8 cellular contexts compared by ENCODE assay signal in the genomic region with DNA sequence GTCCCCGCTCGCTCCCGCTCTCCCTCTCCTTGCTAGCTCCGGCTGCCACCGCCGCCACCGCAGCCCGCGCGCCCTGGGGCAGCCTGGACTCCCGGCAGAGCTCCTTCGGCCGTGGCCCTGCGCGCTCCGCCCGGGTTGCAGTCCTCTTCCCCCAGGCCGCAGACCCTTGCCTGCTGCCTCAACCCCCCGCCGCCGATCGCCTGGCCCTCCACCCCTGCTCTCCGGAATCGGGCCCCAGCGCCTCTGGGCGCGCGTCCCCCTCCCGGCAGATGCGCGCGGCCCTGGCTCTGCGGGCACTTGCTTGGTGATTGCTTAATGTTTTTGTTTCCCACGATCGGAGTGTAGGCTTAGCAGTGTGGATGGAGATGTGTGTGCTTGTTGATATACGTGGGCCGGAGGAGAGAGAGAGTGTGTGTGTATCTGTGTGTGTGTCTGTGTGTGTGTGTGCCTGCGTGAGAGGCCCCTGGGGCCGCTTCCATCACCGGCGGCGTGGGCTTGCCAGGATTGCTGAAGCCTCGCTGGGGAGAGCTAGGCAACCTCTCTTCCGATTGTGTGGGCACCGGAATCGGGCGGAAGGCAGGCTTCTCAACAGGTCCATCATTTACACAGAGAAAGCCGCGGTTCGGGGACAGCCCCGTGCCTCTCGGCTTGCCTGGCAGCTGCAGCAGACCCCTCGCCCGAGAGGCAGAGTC. TPM values are rescaled to one million over a fixed set of nuclear protein-coding genes. Genes with fewer than 3 reads are reported as not detected.
A peak's percentile ranks its signal among the peaks of the same experiment; 100 is the strongest.
DNase-seq lines count a peak whose midpoint lies in the region; ATAC-seq and TF ChIP-seq lines count a peak whose summit lies in the region.

No MANE protein-coding gene starts in this region.

- H3K27ac Mint-ChIP-seq in type B pancreatic cell = peak overlapping the region; percentile 29

- 1 to 2% methylated on average over 46 to 54 of the region's 54 CpGs for WGBS in lung, 2 donors

- peak overlapping the region; percentile 10 for H3K27ac ChIP-seq in cingulate gyrus (ENCODE audit: low read depth, low read length)
- peak overlapping the region in 1 of 2 donors; percentile 10 for H3K27ac ChIP-seq in lung (ENCODE audit: low read depth in 1 of 2, low read length in 1 of 2)

- H3K4me3 Mint-ChIP-seq in type B pancreatic cell = peak overlapping the region; percentile 83

- TF ChIP-seq CTCF in lung (IDR thresholded peaks at IDR 0.05; ENCODE audit: control extremely low read depth, extremely low read depth) (no peak), type B pancreatic cell (conservative IDR thresholded peaks at IDR 0.05) (no peak)

- no peaks in the 10 kb centered on the region for H3K9me3 ChIP-seq in lung (ENCODE audit: control insufficient read depth in 2 of 2, insufficient read depth in 1 of 2, low read length in 1 of 2)

- H3K27me3 Mint-ChIP-seq in type B pancreatic cell = peaks cover 68% of the 10 kb centered on the region

- peaks cover 25% of the 10 kb centered on the region for H3K4me1 Mint-ChIP-seq in type B pancreatic cell (ENCODE audit: unreplicated experiment)

- H3K4me1 ChIP-seq in lung (ENCODE audit: control insufficient read depth in 2 of 2, insufficient read depth in 2 of 2, low read length in 2 of 2) = peaks cover 0 to 26% of the 10 kb centered on the region in 2 donors

- ATAC-seq in lung (ENCODE audit: insufficient read depth, low FRiP score) = no peak
- no peak for ATAC-seq in HG03378 (IDR thresholded peaks at IDR 0.05; ENCODE audit: unreplicated experiment)
- ATAC-seq in GM21737 (IDR thresholded peaks at IDR 0.05; ENCODE audit: unreplicated experiment) = no peak

- no peaks in the 10 kb centered on the region for H3K27me3 ChIP-seq in lung (ENCODE audit: control insufficient read depth, insufficient read depth)

- no peaks in the 10 kb centered on the region for H3K9me3 Mint-ChIP-seq in type B pancreatic cell

- in situ Hi-C loops in G401 (cut with HindIII; ENCODE audit: low sequenced_read_pairs) = no loop called here

- H3K36me3 Mint-ChIP-seq in type B pancreatic cell = no peaks in the 10 kb centered on the region

- H3K4me3 ChIP-seq in lung = peak overlapping the region; percentile 43

- DNase-seq in G401 (ENCODE audit: low spot score) (peak; percentile 8), NCI-H748 treated with DMSO at 0.1 percent for 48 hours (lab: John Stamatoyannopoulos, UW) (peak; percentile 4), lung (ENCODE audit: low spot score) (no peak), type B pancreatic cell (ENCODE audit: extremely low spot score, unreplicated experiment) (no peak), NCI-H187 (lab: John Stamatoyannopoulos, UW) (no peak)

- H3K36me3 ChIP-seq in lung (ENCODE audit: control insufficient read depth in 2 of 2, insufficient read depth in 2 of 2, low read length in 2 of 2) = no peaks in the 10 kb centered on the region

RNA-seq across cellular contexts. Expression of a gene that starts 0.9 kb away (rescaled TPM):
- total RNA-seq in G401 (2014; rRNA removed; shearing (Covaris generic)) = not detected in 2 replicates
- 1 to 10 TPM in 1 of 2 donors, under 1 TPM in 1; 0.97 to 7.8 TPM for total RNA-seq in lung
- polyA plus RNA-seq in lung = 1 to 10 TPM; 5.4 to 6.2 TPM
- 4.9 and 7.5 TPM in 2 replicates for total RNA-seq in type B pancreatic cell (ENCODE audit: low replicate concordance)

Comparison
In these comparisons a context has a peak if more than half of its experiments do, and no peak if none do; other contexts are left out.
1. DNase-seq: peak in G401 (single experiment) and NCI-H748 treated with DMSO at 0.1 percent for 48 hours (single experiment); none in lung (single experiment), type B pancreatic cell (single experiment) and NCI-H187 (0 of 2).